In the genomic region with DNA sequence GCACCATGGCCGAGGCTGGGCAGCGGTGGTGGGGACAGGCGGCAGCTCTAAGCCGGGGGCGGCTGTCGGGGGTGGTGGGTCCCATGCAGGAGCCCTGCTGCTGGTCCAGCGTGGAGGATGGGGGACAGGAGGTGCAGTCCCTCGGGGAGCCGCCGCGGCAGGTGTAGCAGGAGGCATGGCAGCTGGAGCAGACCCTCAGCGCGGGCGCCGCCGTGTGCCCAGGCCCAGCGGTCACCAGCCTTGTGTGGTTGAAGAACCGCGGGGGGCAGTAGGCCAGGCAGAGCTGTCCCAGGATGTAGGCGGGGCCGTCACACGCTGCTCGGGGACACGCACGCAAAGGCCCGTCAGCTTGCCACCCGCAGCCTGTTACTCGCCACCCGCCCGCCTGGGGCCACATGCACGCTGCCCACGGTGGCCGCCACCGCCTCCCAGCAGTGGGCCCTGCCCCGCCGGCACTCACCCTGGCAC, we compare ENCODE assay signal across 19 cellular contexts. TPM values are rescaled to one million over a fixed set of nuclear protein-coding genes. Genes with fewer than 3 reads are reported as not detected.
DNase-seq lines count a peak whose midpoint lies in the region; ATAC-seq and TF ChIP-seq lines count a peak whose summit lies in the region.
"Had no signal": no experiment of that assay in that cellular context is flagged by ENCODE, and none has a peak within 500 bp of the region (broad histone marks: within the 10 kb centered on the region; RNA-seq: fewer than 3 reads in every experiment).

No MANE protein-coding gene starts in this region.

- POLR2A ChIA-PET in HEK293 (lab: Yijun Ruan, JAX): no interaction called here

- H3K4me1 ChIP-seq in HEK293 (ENCODE audit: control insufficient read depth, insufficient read depth, low read length): no peaks in the 10 kb centered on the region
- H3K4me1 ChIP-seq in right lobe of liver: peaks cover 0 to 9% (median 4%) of the 10 kb centered on the region in 4 donors
- H3K4me1 ChIP-seq in sigmoid colon: peaks cover 0 to 22% (median 15%) of the 10 kb centered on the region in 4 donors
- H3K4me1 ChIP-seq: Caco-2, SJCRH30 had no signal

- no peak for TF ChIP-seq EP300 in sigmoid colon (IDR thresholded peaks at IDR 0.05)

- TF ChIP-seq POLR2A in right lobe of liver (IDR thresholded peaks at IDR 0.05) (no peak), sigmoid colon (IDR thresholded peaks at IDR 0.05) (no peak)

- TF ChIP-seq CTCF in HEK293 (tag by site-specific recombination; IDR thresholded peaks at IDR 0.05) (no peak), right lobe of liver (IDR thresholded peaks at IDR 0.05) (no peak), sigmoid colon (IDR thresholded peaks at IDR 0.05) (no peak)

- no CpG with 5 or more reads among the region's 36 CpGs for WGBS in right lobe of liver (ENCODE audit: insufficient coverage, low coverage, low lambda C conversion rate, missing lambda C conversion rate)
- whole genome bisulfite sequencing in sigmoid colon, 2 donors: 94 to 95% methylated on average over 36 of the region's 36 CpGs

- no peaks in the 10 kb centered on the region for H3K27me3 ChIP-seq in right lobe of liver
- no peaks in the 10 kb centered on the region for H3K27me3 ChIP-seq in sigmoid colon
- H3K27me3 ChIP-seq: SJCRH30 had no signal

- CTCF ChIA-PET in HEK293 (lab: Yijun Ruan, JAX): no interaction called here

- no peaks in the 10 kb centered on the region for H3K9me3 ChIP-seq in HEK293 (ENCODE audit: control insufficient read depth, insufficient read depth, low read depth, low read length)
- no peaks in the 10 kb centered on the region for H3K9me3 ChIP-seq in right lobe of liver
- H3K9me3 ChIP-seq in sigmoid colon: no peaks in the 10 kb centered on the region
- H3K9me3 ChIP-seq: Caco-2, SJCRH30 had no signal

- peak; percentile 9 for DNase-seq in activated naive CD4-positive, alpha-beta T cell treated with anti-CD3 and anti-CD28 coated beads, Interleukin-2, amount 50 U/mL, for 16 hours
- DNase-seq in activated naive CD4-positive, alpha-beta T cell (lab: John Stamatoyannopoulos, UW): no peak
- DNase-seq in right lobe of liver (peak in 2 of 3 donors; percentile 21 to 53), sigmoid colon (peak; percentile 65), mesenteric fat pad (ENCODE audit: low spot score) (no peak), AG08396 (ENCODE audit: low spot score) (no peak)
- DNase-seq in activated T-cell treated with anti-CD3 and anti-CD28 coated beads, Interleukin-2, amount 50 U/mL, for 48 hours: no peak
- DNase-seq: AML-193, Caco-2, KG1, NCI-H1436, NCI-H2081, NCI-H2227 treated with DMSO at 0.1 percent for 48 hours, NCI-H526 treated with DMSO at 0.1 percent for 48 hours, OCI-M1, RPMI8226, SJCRH30 had no signal

- H3K27ac ChIP-seq in HEK293 (ENCODE audit: extremely low read depth, low read depth, low read length): no peak overlapping the region
- no peak overlapping the region for H3K27ac ChIP-seq in right lobe of liver
- no peak overlapping the region for H3K27ac ChIP-seq in sigmoid colon
- H3K27ac ChIP-seq: SJCRH30 had no signal

- no peak for ATAC-seq in right lobe of liver
- ATAC-seq: HCT116 had no signal

- intact Hi-C loops in right lobe of liver (cut with DNase I) (no loop called here), sigmoid colon (cut with DNase I) (no loop called here)

- peaks cover 2 to 5% of the 10 kb centered on the region in 2 experiments; a peak in 2 of 3 replicates for H3K36me3 ChIP-seq in HEK293 (ENCODE audit: control insufficient read depth in 2 of 2, insufficient read depth in 1 of 2, low read length in 2 of 2)
- H3K36me3 ChIP-seq in right lobe of liver: no peaks in the 10 kb centered on the region
- peaks cover 0 to 4% (median 0%) of the 10 kb centered on the region in 4 donors for H3K36me3 ChIP-seq in sigmoid colon

- H3K4me3 ChIP-seq in HEK293 (ENCODE audit: low read depth, low read length): no peak overlapping the region
- H3K4me3 ChIP-seq in right lobe of liver: no peak overlapping the region
- H3K4me3 ChIP-seq in sigmoid colon: no peak overlapping the region
- H3K4me3 ChIP-seq: SJCRH30 had no signal

TF ChIP-seq in HEK293, 187 proteins besides CTCF, POLR2A, EP300 and RAD21:
- TF ChIP-seq MYNN (tag by site-specific recombination; IDR thresholded peaks at IDR 0.05; ENCODE audit: borderline replicate concordance) (no peak), ZNF114 (tag by site-specific recombination; IDR thresholded peaks at IDR 0.05) (no peak), HIC1 (tag by site-specific recombination; IDR thresholded peaks at IDR 0.05) (no peak), ZFHX2 (tag by site-specific recombination; conservative IDR thresholded peaks at IDR 0.05) (peak; percentile 69), ZNF280C (tag by site-specific recombination; IDR thresholded peaks at IDR 0.05) (no peak), EGR2 (tag by site-specific recombination; IDR thresholded peaks at IDR 0.05; ENCODE audit: low read depth) (peak; percentile 22; the same call in 1 of the 2 replicates), ZNF175 (tag by site-specific recombination; IDR thresholded peaks at IDR 0.05) (no peak), ZBTB17 (tag by site-specific recombination; IDR thresholded peaks at IDR 0.05) (no peak)
- TF ChIP-seq, protein P1, sequence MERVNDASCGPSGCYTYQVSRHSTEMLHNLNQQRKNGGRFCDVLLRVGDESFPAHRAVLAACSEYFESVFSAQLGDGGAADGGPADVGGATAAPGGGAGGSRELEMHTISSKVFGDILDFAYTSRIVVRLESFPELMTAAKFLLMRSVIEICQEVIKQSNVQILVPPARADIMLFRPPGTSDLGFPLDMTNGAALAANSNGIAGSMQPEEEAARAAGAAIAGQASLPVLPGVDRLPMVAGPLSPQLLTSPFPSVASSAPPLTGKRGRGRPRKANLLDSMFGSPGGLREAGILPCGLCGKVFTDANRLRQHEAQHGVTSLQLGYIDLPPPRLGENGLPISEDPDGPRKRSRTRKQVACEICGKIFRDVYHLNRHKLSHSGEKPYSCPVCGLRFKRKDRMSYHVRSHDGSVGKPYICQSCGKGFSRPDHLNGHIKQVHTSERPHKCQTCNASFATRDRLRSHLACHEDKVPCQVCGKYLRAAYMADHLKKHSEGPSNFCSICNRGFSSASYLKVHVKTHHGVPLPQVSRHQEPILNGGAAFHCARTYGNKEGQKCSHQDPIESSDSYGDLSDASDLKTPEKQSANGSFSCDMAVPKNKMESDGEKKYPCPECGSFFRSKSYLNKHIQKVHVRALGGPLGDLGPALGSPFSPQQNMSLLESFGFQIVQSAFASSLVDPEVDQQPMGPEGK (tag by site-specific recombination; IDR thresholded peaks at IDR 0.05): no peak
TF ChIP-seq in HEK293: peak in this region for 2.

RNA-seq across cellular contexts. Expression of gene C19orf25, which starts 2.9 kb away (rescaled TPM):
- total RNA-seq in right lobe of liver (10 to 100 TPM; 12.2 to 32.7 (median 15.3) TPM), sigmoid colon (10 to 100 TPM; 19.6 to 26.0 (median 22.2) TPM), mesenteric fat pad (21.6 TPM)
- polyA plus RNA-seq in sigmoid colon: 10 to 100 TPM; 38.4 to 51.5 (median 48.3) TPM

RNA-seq across cellular contexts. Expression of gene PCSK4, which starts 8.2 kb away (rescaled TPM):
- total RNA-seq in right lobe of liver: 1 to 10 TPM; 2.0 to 8.0 (median 3.6) TPM
- total RNA-seq in sigmoid colon: 1 to 10 TPM in 3 of 4 donors, under 1 TPM in 1; 0.99 to 5.0 (median 3.1) TPM
- 1 to 10 TPM in 2 of 3 donors, not detected in 1; 1.2 to 4.1 TPM for polyA plus RNA-seq in sigmoid colon
- 0.96 TPM for total RNA-seq in mesenteric fat pad

RNA-seq across cellular contexts. Expression of gene REEP6, which starts 9.1 kb away (rescaled TPM):
- total RNA-seq in right lobe of liver (100 to 1,000 TPM; 113 to 218 (median 177) TPM), sigmoid colon (1 to 10 TPM in 2 of 4 donors, under 1 TPM in 1, not detected in 1; 0.33 to 2.9 (median 1.6) TPM), mesenteric fat pad (7.4 TPM)
- 1 to 10 TPM in 2 of 3 donors, under 1 TPM in 1; 0.92 to 5.6 (median 2.4) TPM for polyA plus RNA-seq in sigmoid colon

RNA-seq across cellular contexts. Expression of gene ADAMTSL5, which starts 30.9 kb away (rescaled TPM):
- 1 to 10 TPM; 1.8 to 6.9 (median 4.5) TPM for total RNA-seq in right lobe of liver
- 1 to 10 TPM in 2 of 4 donors, under 1 TPM in 2; 0.71 to 5.8 (median 1.8) TPM for total RNA-seq in sigmoid colon
- 1 to 10 TPM in 2 of 3 donors, not detected in 1; 1.6 to 1.8 TPM for polyA plus RNA-seq in sigmoid colon
- 1.8 TPM for total RNA-seq in mesenteric fat pad

RNA-seq across cellular contexts. Expression of gene APC2, which starts 32.0 kb away (rescaled TPM):
- under 1 TPM in 3 of 6 experiments, not detected in 3; 0.06 to 0.13 (median 0.06) TPM for total RNA-seq in right lobe of liver
- total RNA-seq in sigmoid colon: 1 to 10 TPM in 2 of 4 donors, under 1 TPM in 2; under 0.01 to 2.0 (median 0.91) TPM
- polyA plus RNA-seq in sigmoid colon: 1 to 10 TPM in 1 of 3 donors, not detected in 2; 1.2 TPM
- total RNA-seq in mesenteric fat pad: 0.10 TPM

Comparison
In these comparisons a context has a peak if more than half of its experiments do, and no peak if none do; other contexts are left out.
1. DNase-seq: peak in activated naive CD4-positive, alpha-beta T cell treated with anti-CD3 and anti-CD28 coated beads, Interleukin-2, amount 50 U/mL, for 16 hours (single experiment), right lobe of liver (2 of 3) and sigmoid colon (single experiment); none in activated naive CD4-positive, alpha-beta T cell (0 of 4), activated T-cell treated with anti-CD3 and anti-CD28 coated beads, Interleukin-2, amount 50 U/mL, for 48 hours (0 of 2), mesenteric fat pad (single experiment) and AG08396 (single experiment).
2. RNA of gene REEP6, which starts 9.1 kb away (total RNA-seq): 113 to 218 TPM in right lobe of liver; 7.4 TPM in mesenteric fat pad (single experiment) and 0.33 to 2.9 TPM in sigmoid colon; every median in the first group is over 10 times any median in the second.